ENCODE assay signal across 25 cellular contexts in the genomic region with DNA sequence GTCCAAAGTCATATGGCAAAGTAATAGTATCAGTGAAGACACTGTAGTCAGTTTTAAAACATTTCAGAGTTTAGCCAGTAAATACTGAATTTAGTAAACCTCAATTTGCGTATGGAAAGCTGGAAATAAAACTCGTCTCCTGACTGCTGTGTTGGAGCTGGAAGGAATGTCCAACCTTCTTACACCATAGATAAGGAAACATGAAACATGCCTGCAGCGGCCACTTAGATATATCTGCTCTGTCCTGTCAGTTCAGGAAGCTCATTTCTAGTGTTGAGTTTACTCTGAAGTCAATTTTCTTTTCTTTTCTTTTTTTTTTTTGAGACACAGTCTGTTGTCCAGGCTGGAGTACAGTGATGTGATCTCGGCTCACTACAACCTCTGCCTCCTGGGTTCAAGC. TPM values are rescaled to one million over a fixed set of nuclear protein-coding genes. Genes with fewer than 3 reads are reported as not detected.
DNase-seq lines count a peak whose midpoint lies in the region; ATAC-seq and TF ChIP-seq lines count a peak whose summit lies in the region.
"Had no signal": no experiment of that assay in that cellular context is flagged by ENCODE, and none has a peak within 500 bp of the region (broad histone marks: within the 10 kb centered on the region; RNA-seq: fewer than 3 reads in every experiment).

No MANE protein-coding gene starts in this region.

- no peak overlapping the region for H3K4ac ChIP-seq in trophoblast cell (ENCODE audit: low read depth, low read length)

- no peak overlapping the region for H2BK120ac ChIP-seq in trophoblast cell (ENCODE audit: insufficient read depth, low read length, poor library complexity)

- no peak overlapping the region for H4K91ac ChIP-seq in trophoblast cell (ENCODE audit: low read depth, low read length)

- no peak overlapping the region for H2BK5ac ChIP-seq in trophoblast cell (ENCODE audit: low read depth, low read length, poor library complexity)

- no peak overlapping the region for H3K9ac ChIP-seq in trophoblast cell (ENCODE audit: low read length)

- peaks cover 12% of the 10 kb centered on the region for H3K79me2 ChIP-seq in trophoblast cell (ENCODE audit: control insufficient read depth, insufficient read depth, low read length, poor library complexity)

- no peak overlapping the region for H3K18ac ChIP-seq in trophoblast cell (ENCODE audit: low read length)

- H3K36me3 ChIP-seq in heart right ventricle, result no peaks in the 10 kb centered on the region
- H3K36me3 ChIP-seq in trophoblast cell (ENCODE audit: control insufficient read depth in 1 of 2, insufficient read depth in 2 of 2, low read length in 2 of 2), result peaks cover 1 to 6% of the 10 kb centered on the region in 2 experiments
- H3K36me3 ChIP-seq: BE2C had no signal

- H3K9me3 ChIP-seq in heart right ventricle (no peaks in the 10 kb centered on the region), trophoblast cell (ENCODE audit: insufficient read depth, low read depth, low read length) (no peaks in the 10 kb centered on the region)
- H3K9me3 ChIP-seq: BE2C had no signal

- no peak overlapping the region for H3K14ac ChIP-seq in trophoblast cell (ENCODE audit: low read length)

- ATAC-seq in Right ventricle myocardium inferior (peak; percentile 37), heart right ventricle (peak in 3 of 8 donors; percentile 39 to 40 (median 39))
- ATAC-seq: left lobe of liver, natural killer cell had no signal

- no peak overlapping the region for H4K8ac ChIP-seq in trophoblast cell (ENCODE audit: low read depth, low read length)

- intact Hi-C loops in Right ventricle myocardium inferior (cut with DNase I) (loop anchor here (2.0 kb wide), 1 partner anchor 20 kb away; a partner anchor contains a TSS), cardiac septum (cut with DNase I) (no loop called here), heart right ventricle (cut with DNase I) (no loop called here)

- no peak overlapping the region for H4K12ac ChIP-seq in trophoblast cell (ENCODE audit: low read depth, low read length)

- peaks cover 4 to 75% (median 60%) of the 10 kb centered on the region in 9 donors for H3K4me1 ChIP-seq in heart right ventricle
- H3K4me1 ChIP-seq in trophoblast cell (ENCODE audit: control insufficient read depth in 1 of 2, insufficient read depth in 2 of 2, low read length in 2 of 2), result peaks cover 0 to 14% of the 10 kb centered on the region in 2 experiments
- H3K4me1 ChIP-seq: BE2C had no signal

- H2BK12ac ChIP-seq in trophoblast cell (ENCODE audit: low read length), result no peak overlapping the region

- no peaks in the 10 kb centered on the region for H3K27me3 ChIP-seq in heart right ventricle
- H3K27me3 ChIP-seq in trophoblast cell (ENCODE audit: insufficient read depth, low read length), result no peaks in the 10 kb centered on the region
- H3K27me3 ChIP-seq: BE2C had no signal

- H3K4me3 ChIP-seq in heart right ventricle (no peak overlapping the region), trophoblast cell (ENCODE audit: low read depth, low read length) (no peak overlapping the region)
- H3K4me3 ChIP-seq: PC-9 had no signal

- H3K27ac ChIP-seq in heart right ventricle, result peak overlapping the region in 7 of 10 donors; percentile 8 to 66 (median 37)
- no peak overlapping the region for H3K27ac ChIP-seq in trophoblast cell (ENCODE audit: low read depth, low read length)
- H3K27ac ChIP-seq: PC-9 had no signal

- TF ChIP-seq CTCF in heart right ventricle (IDR thresholded peaks at IDR 0.05), result no peak

- 46 to 57% methylated on average over 4 of the region's 4 CpGs for WGBS in heart right ventricle, 2 donors
- WGBS in trophoblast cell (ENCODE audit: extremely low coverage, insufficient coverage, insufficient read length), result no CpG with 5 or more reads among the region's 4 CpGs

- no peak overlapping the region for H2AFZ ChIP-seq in trophoblast cell (ENCODE audit: insufficient read depth, low read length, poor library complexity)
- H2AFZ ChIP-seq: PC-9 had no signal

- no peak overlapping the region for H3K4me2 ChIP-seq in trophoblast cell (ENCODE audit: low read length)
- H3K4me2 ChIP-seq: PC-9 had no signal

- DNase-seq in Right ventricle myocardium inferior (ENCODE audit: missing footprints) (no peak), cardiac septum (ENCODE audit: low spot score) (no peak), heart right ventricle (no peak), trophoblast cell (peak; percentile 33 to 63), NCI-H146 (lab: John Stamatoyannopoulos, UW) (no peak), islet precursor cell (no peak), GDM1 (lab: John Stamatoyannopoulos, UW) (no peak), globus pallidus (ENCODE audit: low spot score) (no peak)
- DNase-seq: 8988T; activated CD4-positive, alpha-beta T cell treated with anti-CD3 and anti-CD28 coated beads for 4 hours; activated T-cell treated with anti-CD3 and anti-CD28 coated beads for 4 hours; aorta; BE2C; hippocampal formation; immature natural killer cell; midbrain; natural killer cell; NCI-H1105 treated with DMSO at 0.1 percent for 48 hours; NCI-H2029; NCI-H526 treated with DMSO at 0.1 percent for 48 hours; PC-9; SHP77 treated with DMSO at 0.1 percent for 48 hours; stimulated activated CD4-positive, alpha-beta T cell treated with anti-CD3 and anti-CD28 coated beads, Interleukin-2, amount 100 ng/mL, for 48 hours; substantia nigra had no signal

- H2AK5ac ChIP-seq in trophoblast cell (ENCODE audit: low read length), result no peak overlapping the region

- H3K23ac ChIP-seq in trophoblast cell (ENCODE audit: low read length), result no peak overlapping the region

- H3K79me1 ChIP-seq in trophoblast cell (ENCODE audit: low read length), result no peaks in the 10 kb centered on the region

RNA-seq across cellular contexts. Expression of a gene that starts 21.2 kb away (rescaled TPM):
- total RNA-seq in Right ventricle myocardium inferior (71.8 TPM), cardiac septum (41.8 TPM), heart right ventricle (10 to 100 TPM; 33.9 to 71.1 (median 60.7) TPM)
- polyA plus RNA-seq in heart right ventricle, result 10 to 100 TPM; 39.0 to 63.0 TPM
- 18.2 and 18.7 TPM in 2 replicates for polyA plus RNA-seq in trophoblast cell (2013)

Comparison
In these comparisons a context has a peak if more than half of its experiments do, and no peak if none do; other contexts are left out.
1. DNase-seq: peak in trophoblast cell (2 of 2); none in Right ventricle myocardium inferior (single experiment), cardiac septum (single experiment), heart right ventricle (0 of 2), NCI-H146 (single experiment), islet precursor cell (single experiment), GDM1 (single experiment) and globus pallidus (single experiment).